Comparison of ENCODE assay signal across 26 cellular contexts in the genomic region with DNA sequence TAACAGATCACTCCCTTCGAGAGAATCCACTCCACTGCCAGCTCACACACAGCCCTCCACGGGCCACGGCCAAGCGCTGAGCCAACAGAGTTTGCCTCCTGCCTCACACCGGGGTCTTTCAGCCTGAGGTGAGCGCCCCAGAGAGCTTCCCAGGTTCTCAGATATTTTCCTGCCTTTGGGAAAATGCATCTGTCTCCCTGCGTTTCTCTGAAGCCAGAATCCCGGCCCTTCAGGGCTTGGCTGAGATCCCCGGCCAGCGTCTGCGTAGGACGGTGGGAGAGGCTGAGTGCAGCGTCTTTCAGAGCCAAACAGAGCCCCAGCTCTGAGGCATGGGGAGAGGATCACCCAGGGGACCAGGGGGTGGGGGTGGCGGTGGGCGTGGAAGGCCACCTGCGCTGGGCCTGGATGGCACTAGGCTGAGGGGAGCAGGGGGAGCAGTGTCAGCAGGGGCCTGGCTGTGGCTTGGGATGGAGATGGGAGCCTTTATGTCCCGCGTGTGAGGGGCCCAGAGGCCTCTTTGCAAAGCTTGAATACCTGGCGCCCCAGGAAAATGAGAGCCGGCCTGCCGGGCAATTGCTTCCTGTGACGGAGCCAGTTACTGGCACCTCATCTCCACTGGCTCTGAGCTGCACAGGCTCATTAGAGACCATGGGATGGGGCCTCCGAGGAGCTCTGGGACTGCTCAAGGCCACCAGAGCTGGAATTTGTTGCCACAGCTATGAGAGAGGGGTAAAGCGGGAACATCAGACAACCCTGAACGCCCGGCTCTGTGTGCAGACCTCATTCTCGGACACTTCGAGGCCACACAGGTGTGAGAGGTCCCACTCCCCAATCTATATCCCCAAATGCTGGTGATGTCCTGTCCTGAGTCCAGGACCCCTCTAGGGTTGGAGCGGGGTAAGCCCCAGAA.
"Had no signal": no experiment of that assay in that cellular context is flagged by ENCODE, and none has a peak within 500 bp of the region (broad histone marks: within the 10 kb centered on the region; RNA-seq: fewer than 3 reads in every experiment).

No MANE protein-coding gene starts in this region.

- H3K4me3 ChIP-seq: right atrium auricular region, smooth muscle cell, stomach, thyroid gland, upper lobe of left lung, vagina had no signal

- H3K27ac Mint-ChIP-seq: activated CD4-positive, alpha-beta memory T cell treated with anti-CD3 and anti-CD28 coated beads for 36 hours; activated naive CD4-positive, alpha-beta T cell treated with anti-CD3 and anti-CD28 coated beads, Interleukin-2, amount 50 U/mL, for 24 hours; activated naive CD8-positive, alpha-beta T cell treated with anti-CD3 and anti-CD28 coated beads, Interleukin-2, amount 50 U/mL, for 24 hours; mesothelial cell of epicardium had no signal

- H3K9me3 Mint-ChIP-seq: activated CD4-positive, alpha-beta memory T cell treated with anti-CD3 and anti-CD28 coated beads for 36 hours; activated naive CD4-positive, alpha-beta T cell treated with anti-CD3 and anti-CD28 coated beads, Interleukin-2, amount 50 U/mL, for 24 hours; activated naive CD8-positive, alpha-beta T cell treated with anti-CD3 and anti-CD28 coated beads, Interleukin-2, amount 50 U/mL, for 24 hours; central memory CD8-positive, alpha-beta T cell; mesothelial cell of epicardium; stimulated activated naive B cell treated with anti-CD40 and anti-IgM and Interleukin-4, amounts not matched to agents 10 μg/mL and 1 μg/mL and 100 μg/mL, for 72 hours had no signal

- H3K36me3 Mint-ChIP-seq: activated CD4-positive, alpha-beta memory T cell treated with anti-CD3 and anti-CD28 coated beads for 36 hours; activated naive CD4-positive, alpha-beta T cell treated with anti-CD3 and anti-CD28 coated beads, Interleukin-2, amount 50 U/mL, for 24 hours; mesothelial cell of epicardium; naive B cell; stimulated activated naive B cell treated with anti-CD40 and anti-IgM and Interleukin-4, amounts not matched to agents 10 μg/mL and 1 μg/mL and 100 μg/mL, for 72 hours had no signal

- H3K27me3 ChIP-seq: right atrium auricular region, thyroid gland, upper lobe of left lung, vagina had no signal

- DNase-seq: activated CD4-positive, alpha-beta memory T cell treated with anti-CD3 and anti-CD28 coated beads for 36 hours; activated CD4-positive, alpha-beta T cell treated with anti-CD3 and anti-CD28 coated beads for 48 hours; activated CD8-positive, alpha-beta memory T cell treated with anti-CD3 and anti-CD28 coated beads, Interleukin-2, amount 50 U/mL, for 4 hours; activated gamma-delta T cell treated with Interleukin-2 at 50 U/mL for 16 hours; activated naive CD8-positive, alpha-beta T cell treated with anti-CD3 and anti-CD28 coated beads, Interleukin-2, amount 50 U/mL, for 24 hours; activated T-cell treated with anti-CD3 and anti-CD28 coated beads, Interleukin-2, amount 50 U/mL, for 1 hour; dermis blood vessel endothelial cell; effector CD8-positive, alpha-beta T cell; naive B cell; nucleus accumbens; stimulated activated CD4-positive, alpha-beta T cell treated with anti-CD3 and anti-CD28 coated beads, Interleukin-15, amount 100 ng/mL, for 24 hours; stimulated activated CD4-positive, alpha-beta T cell treated with anti-CD3 and anti-CD28 coated beads, Interleukin-2, amount 100 ng/mL, for 24 hours; stimulated activated naive B cell treated with anti-CD40 and anti-IgM and Interleukin-4, amounts not matched to agents 10 μg/mL and 1 μg/mL and 100 μg/mL, for 72 hours; stomach; T-helper 9 cell; thyroid gland; WERI-Rb-1 had no signal

- H3K4me3 Mint-ChIP-seq: activated CD4-positive, alpha-beta memory T cell treated with anti-CD3 and anti-CD28 coated beads for 36 hours; activated naive CD4-positive, alpha-beta T cell treated with anti-CD3 and anti-CD28 coated beads, Interleukin-2, amount 50 U/mL, for 24 hours; activated naive CD8-positive, alpha-beta T cell treated with anti-CD3 and anti-CD28 coated beads, Interleukin-2, amount 50 U/mL, for 24 hours; central memory CD8-positive, alpha-beta T cell; mesothelial cell of epicardium; naive B cell; stimulated activated naive B cell treated with anti-CD40 and anti-IgM and Interleukin-4, amounts not matched to agents 10 μg/mL and 1 μg/mL and 100 μg/mL, for 72 hours had no signal

- H3K36me3 ChIP-seq: right atrium auricular region, stomach, thyroid gland, upper lobe of left lung, vagina, WERI-Rb-1 had no signal

- H3K9me3 ChIP-seq: right atrium auricular region, stomach, thyroid gland, upper lobe of left lung, vagina had no signal

- H3K4me1 ChIP-seq: parathyroid adenoma, right atrium auricular region, stomach, vagina had no signal

- H3K27ac ChIP-seq: parathyroid adenoma, right atrium auricular region, stomach, thyroid gland, upper lobe of left lung, vagina, WERI-Rb-1 had no signal

- ATAC-seq: activated CD4-positive, CD25-positive, alpha-beta regulatory T cell treated with anti-CD3 and anti-CD28 coated beads, Interleukin-2, amount 50 U/mL, for 24 hours; activated naive CD8-positive, alpha-beta T cell treated with anti-CD3 and anti-CD28 coated beads, Interleukin-2, amount 50 U/mL, for 24 hours; stimulated activated naive B cell treated with anti-CD40 and anti-IgM and Interleukin-4, amounts not matched to agents 10 μg/mL and 1 μg/mL and 100 μg/mL, for 72 hours had no signal

- H3K4me1 Mint-ChIP-seq: activated naive CD4-positive, alpha-beta T cell treated with anti-CD3 and anti-CD28 coated beads, Interleukin-2, amount 50 U/mL, for 24 hours; activated naive CD8-positive, alpha-beta T cell treated with anti-CD3 and anti-CD28 coated beads, Interleukin-2, amount 50 U/mL, for 24 hours; central memory CD8-positive, alpha-beta T cell; mesothelial cell of epicardium; naive B cell had no signal
